Comparison of ENCODE assay signal across 7 cellular contexts in genomic region chr1:152758636-152759035, GRCh38. TPM values are rescaled to one million over a fixed set of nuclear protein-coding genes. Genes with fewer than 3 reads are reported as not detected.
"Had no signal": no experiment of that assay in that cellular context is flagged by ENCODE, and none has a peak within 500 bp of the region (broad histone marks: within the 10 kb centered on the region; RNA-seq: fewer than 3 reads in every experiment).

No MANE protein-coding gene starts in this region.

- H2AFZ ChIP-seq: GM23338 had no signal

- H3K27ac ChIP-seq: HL-60 had no signal

- ATAC-seq: HepG2 had no signal

- H3K4me2 ChIP-seq: GM23338 had no signal

- H3K4me3 ChIP-seq: GM23338 had no signal

- DNase-seq: H9, HCEC 1CT had no signal

RNA-seq across cellular contexts. Expression of gene KPRP, which starts 0.8 kb away (rescaled TPM):
- total RNA-seq: GM23338, H1, H9, HepG2, HT1080 had no signal

RNA-seq across cellular contexts. Expression of gene LCE1F, which starts 16.3 kb away (rescaled TPM):
- total RNA-seq: GM23338, H1, H9, HepG2, HT1080 had no signal

RNA-seq across cellular contexts. Expression of gene LCE1E, which starts 27.4 kb away (rescaled TPM):
- total RNA-seq: GM23338, H1, H9, HepG2, HT1080 had no signal

RNA-seq across cellular contexts. Expression of gene LCE1D, which starts 37.9 kb away (rescaled TPM):
- total RNA-seq: GM23338, H1, H9, HepG2, HT1080 had no signal

RNA-seq across cellular contexts. Expression of gene LCE1C, which starts 47.8 kb away (rescaled TPM):
- total RNA-seq: GM23338, H1, H9, HepG2, HT1080 had no signal
